ENCODE assay signal across 8 cellular contexts in the genomic region with DNA sequence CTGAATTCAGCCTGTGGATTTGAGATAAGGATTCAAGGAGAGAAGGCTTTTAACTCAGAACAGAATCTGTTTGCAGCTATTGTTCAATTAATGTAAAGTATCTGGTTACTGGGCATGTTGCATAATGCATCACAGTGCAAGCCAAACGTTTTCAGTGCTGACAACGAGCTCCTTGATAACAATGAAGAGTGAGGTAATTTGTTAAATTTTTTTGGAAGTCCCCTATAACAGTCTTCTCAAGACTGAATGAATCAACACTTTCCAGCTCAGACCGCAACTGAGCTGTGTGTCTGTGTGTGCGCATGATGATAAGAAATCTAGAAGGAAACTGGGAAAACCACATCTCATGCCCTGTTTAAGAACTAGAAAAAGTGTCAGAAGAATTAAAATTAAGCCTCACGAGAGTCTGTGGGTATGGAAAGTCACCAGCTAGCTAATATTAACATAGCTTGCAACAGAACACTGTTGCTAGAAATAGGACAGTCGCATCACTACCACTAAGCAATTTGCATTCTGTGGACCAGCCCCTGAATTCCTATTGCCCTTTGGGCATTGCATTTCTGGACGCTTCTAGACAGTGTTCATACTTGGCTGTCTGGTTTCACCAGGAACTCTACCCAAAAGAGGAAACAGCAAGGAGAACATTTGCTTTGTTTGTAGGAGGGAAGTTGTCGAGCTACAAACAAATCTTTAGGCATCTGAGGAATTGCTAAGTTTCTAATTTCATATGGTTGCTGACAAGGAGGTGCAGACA. TPM values are rescaled to one million over a fixed set of nuclear protein-coding genes. Genes with fewer than 3 reads are reported as not detected.
DNase-seq lines count a peak whose midpoint lies in the region; ATAC-seq and TF ChIP-seq lines count a peak whose summit lies in the region.

No MANE protein-coding gene starts in this region.

- H3K27ac ChIP-seq in heart right ventricle: peak overlapping the region; percentile 42 to 90 (median 83)

- H3K4me3 ChIP-seq in heart right ventricle: peak overlapping the region; percentile 4 to 60 (median 50)

- H3K4me1 ChIP-seq in heart right ventricle: peaks cover 0 to 40% (median 13%) of the 10 kb centered on the region in 9 donors

- no peaks in the 10 kb centered on the region for H3K9me3 ChIP-seq in heart right ventricle

- TF ChIP-seq CTCF in heart right ventricle (IDR thresholded peaks at IDR 0.05): no peak

- intact Hi-C loops in heart right ventricle (cut with DNase I): no loop called here

- ATAC-seq in HG03039 (IDR thresholded peaks at IDR 0.05; ENCODE audit: unreplicated experiment) (peak; percentile 69), heart right ventricle (peak; percentile 82 to 94 (median 90))

- WGBS in heart right ventricle, 2 donors: 11 to 22% methylated on average over 8 of the region's 8 CpGs

- no peaks in the 10 kb centered on the region for H3K27me3 ChIP-seq in heart right ventricle

- DNase-seq in activated CD8-positive, alpha-beta memory T cell treated with anti-CD3 and anti-CD28 coated beads for 48 hours (ENCODE audit: low read depth in 2 of 3, low spot score in 2 of 3): peak in 2 of 3 experiments; percentile 5 to 14
- no peak for DNase-seq in activated CD8-positive, alpha-beta memory T cell treated with anti-CD3 and anti-CD28 coated beads for 24 hours
- DNase-seq in NCI-H2196 treated with DMSO at 0.1 percent for 48 hours (lab: John Stamatoyannopoulos, UW; ENCODE audit: unreplicated experiment) (peak; percentile 87), activated T-cell treated with anti-CD3 and anti-CD28 coated beads for 48 hours (ENCODE audit: low read depth) (peak; percentile 36), heart right ventricle (peak in 1 of 2 donors; percentile 36), RKO (ENCODE audit: low spot score) (no peak)
- DNase-seq in stimulated activated CD4-positive, alpha-beta T cell treated with anti-CD3 and anti-CD28 coated beads, Interleukin-2, amount 100 ng/mL, for 48 hours: peak; percentile 27 to 29

- H3K36me3 ChIP-seq in heart right ventricle: no peaks in the 10 kb centered on the region

RNA-seq across cellular contexts. Expression of gene ATP2C1, which starts 43.7 kb away (rescaled TPM):
- 10 to 100 TPM; 48.6 to 78.8 (median 59.9) TPM for total RNA-seq in heart right ventricle
- polyA plus RNA-seq in heart right ventricle: 10 to 100 TPM; 27.5 to 37.5 TPM

Comparison
In these comparisons a context has a peak if more than half of its experiments do, and no peak if none do; other contexts are left out.
1. DNase-seq: peak in activated CD8-positive, alpha-beta memory T cell treated with anti-CD3 and anti-CD28 coated beads for 48 hours (2 of 3), NCI-H2196 treated with DMSO at 0.1 percent for 48 hours (single experiment), activated T-cell treated with anti-CD3 and anti-CD28 coated beads for 48 hours (single experiment) and stimulated activated CD4-positive, alpha-beta T cell treated with anti-CD3 and anti-CD28 coated beads, Interleukin-2, amount 100 ng/mL, for 48 hours (2 of 2); none in activated CD8-positive, alpha-beta memory T cell treated with anti-CD3 and anti-CD28 coated beads for 24 hours (single experiment) and RKO (single experiment).